ENCODE assay signal across 6 cellular contexts in the genomic region with DNA sequence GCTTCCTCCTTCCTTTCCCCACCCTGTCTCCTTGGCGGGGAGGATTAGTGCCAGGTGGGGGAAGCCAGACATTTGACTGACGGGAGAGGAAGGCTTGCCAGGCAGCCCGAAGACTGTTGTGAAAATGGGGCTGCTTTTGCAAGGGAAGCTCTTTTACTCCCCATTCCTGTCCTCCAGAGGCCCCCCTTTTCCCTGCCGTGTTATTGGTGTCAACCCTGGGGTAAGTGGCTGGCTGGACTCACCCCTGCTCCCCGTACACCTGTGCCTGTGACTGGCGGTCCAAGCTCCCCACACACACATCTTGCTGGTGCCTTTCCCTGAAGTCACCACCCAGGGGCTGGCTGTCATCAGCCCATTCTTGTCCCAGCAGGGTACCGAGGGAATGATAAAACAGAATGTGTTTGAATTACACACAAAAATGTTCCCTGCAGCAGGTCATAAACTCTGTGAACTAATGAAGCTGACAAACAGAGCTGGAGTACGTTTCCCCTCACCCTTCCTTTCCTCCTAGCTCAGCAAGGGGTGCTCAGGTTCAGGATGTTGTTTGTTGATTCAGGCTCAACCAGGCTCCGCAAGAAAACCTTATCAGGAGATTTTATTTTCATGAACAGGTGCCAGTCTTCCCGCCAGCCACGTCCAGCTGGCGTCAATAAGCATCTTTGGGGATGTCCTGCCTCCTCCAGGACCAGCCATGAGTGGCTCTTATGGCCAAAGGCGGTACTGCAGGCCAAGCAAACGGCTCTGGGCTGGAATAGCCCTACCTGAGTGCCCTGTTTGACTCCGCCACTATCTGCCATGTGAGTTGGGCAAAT. TPM values are rescaled to one million over a fixed set of nuclear protein-coding genes. Genes with fewer than 3 reads are reported as not detected.
A peak's percentile ranks its signal among the peaks of the same experiment; 100 is the strongest.
DNase-seq lines count a peak whose midpoint lies in the region; TF ChIP-seq lines count a peak whose summit lies in the region.

No MANE protein-coding gene starts in this region.

- no peaks in the 10 kb centered on the region for H3K9me3 Mint-ChIP-seq in CD14-positive monocyte

- TF ChIP-seq CTCF in CD14-positive monocyte (IDR thresholded peaks at IDR 0.05), result peak; percentile 78
- peak; percentile 87 for TF ChIP-seq CTCF in VCaP (conservative IDR thresholded peaks at IDR 0.05)

- DNase-seq in CD14-positive monocyte (ENCODE audit: low spot score) (no peak), HUDEP-2 (lab: John Stamatoyannopoulos, UW; ENCODE audit: unreplicated experiment in 76 of 76) (peak in 42 of 76 experiments; percentile 6 to 63 (median 32)), left kidney (ENCODE audit: low read depth, low spot score) (peak; percentile 79), superior temporal gyrus (ENCODE audit: extremely low spot score) (no peak)
- no peak for DNase-seq in activated CD4-positive, CD25-positive, alpha-beta regulatory T cell treated with anti-CD3 and anti-CD28 coated beads, Interleukin-2, amount 50 U/mL, for 72 hours

- H3K36me3 Mint-ChIP-seq in CD14-positive monocyte, result peaks cover 41 to 63% of the 10 kb centered on the region in 2 donors

- intact Hi-C loops in CD14-positive monocyte (cut with micrococcal nuclease), result no loop called here

- H3K27ac ChIP-seq in VCaP, result peak overlapping the region; percentile 92

- H3K27me3 Mint-ChIP-seq in CD14-positive monocyte (ENCODE audit: low read depth in 3 of 3), result peaks cover 0 to 10% (median 7%) of the 10 kb centered on the region in 3 donors

- no peak overlapping the region for H3K27ac Mint-ChIP-seq in CD14-positive monocyte

- no peak overlapping the region for H3K4me3 Mint-ChIP-seq in CD14-positive monocyte

- peaks cover 31% of the 10 kb centered on the region for H3K4me1 Mint-ChIP-seq in CD14-positive monocyte

RNA-seq across cellular contexts. Expression of gene ARMC7, which starts 4.3 kb away (rescaled TPM):
- 1 to 10 TPM; 1.3 to 2.1 TPM for polyA plus RNA-seq in CD14-positive monocyte

RNA-seq across cellular contexts. Expression of gene SLC16A5, which starts 17.7 kb away (rescaled TPM):
- polyA plus RNA-seq in CD14-positive monocyte, result 10 to 100 TPM; 26.1 to 27.0 TPM

RNA-seq across cellular contexts. Expression of gene NT5C, which starts 26.1 kb away (rescaled TPM):
- polyA plus RNA-seq in CD14-positive monocyte, result 10 to 100 TPM; 27.8 to 36.2 TPM

RNA-seq across cellular contexts. Expression of gene JPT1, which starts 48.8 kb away (rescaled TPM):
- polyA plus RNA-seq in CD14-positive monocyte, result 100 to 1,000 TPM; 156 to 181 TPM

RNA-seq across cellular contexts. Expression of gene KCTD2, which starts 58.5 kb away (rescaled TPM):
- 1 to 10 TPM; 2.8 to 2.9 TPM for polyA plus RNA-seq in CD14-positive monocyte

Comparison
In these comparisons a context has a peak if more than half of its experiments do, and no peak if none do; other contexts are left out.
1. DNase-seq: peak in HUDEP-2 (42 of 76) and left kidney (single experiment); none in CD14-positive monocyte (single experiment), activated CD4-positive, CD25-positive, alpha-beta regulatory T cell treated with anti-CD3 and anti-CD28 coated beads, Interleukin-2, amount 50 U/mL, for 72 hours (single experiment) and superior temporal gyrus (single experiment).